Comparison of ENCODE assay signal across 8 cellular contexts in genomic region chr11:130636672-130637463, GRCh38.
DNase-seq lines count a peak whose midpoint lies in the region; ATAC-seq, FAIRE-seq and TF ChIP-seq lines count a peak whose summit lies in the region.

No MANE protein-coding gene starts in this region.

- DNase-seq in activated CD4-positive, CD25-positive, alpha-beta regulatory T cell treated with anti-CD3 and anti-CD28 coated beads, Interleukin-2, amount 50 U/mL, for 72 hours: no peak
- peak in 1 of 2 donors; percentile 10 for DNase-seq in breast epithelium (ENCODE audit: low spot score in 2 of 2)
- DNase-seq in stromal cell of bone marrow (ENCODE audit: low read depth): peak; percentile 63
- DNase-seq in HTR-8/SVneo (ENCODE audit: insufficient read length, low spot score): no peak
- DNase-seq in HAP-1 (ENCODE audit: low spot score in 2 of 2): no peak
- DNase-seq in NOMO-1 (lab: John Stamatoyannopoulos, UW; ENCODE audit: unreplicated experiment in 2 of 2): no peak

- H3K27me3 ChIP-seq in breast epithelium: no peaks in the 10 kb centered on the region
- H3K27me3 ChIP-seq in HAP-1 (ENCODE audit: low read depth): no peaks in the 10 kb centered on the region

- H3K4me1 ChIP-seq in breast epithelium (no peaks in the 10 kb centered on the region), HAP-1 (no peaks in the 10 kb centered on the region)

- FAIRE-seq in HTR-8/SVneo (lab: Jason Lieb, UNC): no peak

- peak; percentile 51 to 74 for ATAC-seq in activated CD4-positive, CD25-positive, alpha-beta regulatory T cell treated with anti-CD3 and anti-CD28 coated beads, Interleukin-2, amount 50 U/mL, for 24 hours
- peak; percentile 74 for ATAC-seq in HG03571 (IDR thresholded peaks at IDR 0.05; ENCODE audit: unreplicated experiment)

- no peak for TF ChIP-seq CTCF in breast epithelium (IDR thresholded peaks at IDR 0.05)

- no peak for TF ChIP-seq POLR2A in breast epithelium (IDR thresholded peaks at IDR 0.05)

- in situ Hi-C loops in HAP-1 (cut with MboI; ENCODE audit: low sequenced_read_pairs): no loop called here

- H3K9me3 ChIP-seq in breast epithelium (no peaks in the 10 kb centered on the region), HAP-1 (no peaks in the 10 kb centered on the region)

- H3K36me3 ChIP-seq in breast epithelium (no peaks in the 10 kb centered on the region), HAP-1 (replicated peaks) (no peaks in the 10 kb centered on the region)

- H3K27ac ChIP-seq in breast epithelium: peak overlapping the region; percentile 63 to 73

- H3K4me3 ChIP-seq in breast epithelium (no peak overlapping the region), HAP-1 (no peak overlapping the region)

- intact Hi-C loops in breast epithelium (cut with DNase I; ENCODE audit: low total_unique reads): no loop called here
